ENCODE assay signal across 8 cellular contexts in the genomic region with DNA sequence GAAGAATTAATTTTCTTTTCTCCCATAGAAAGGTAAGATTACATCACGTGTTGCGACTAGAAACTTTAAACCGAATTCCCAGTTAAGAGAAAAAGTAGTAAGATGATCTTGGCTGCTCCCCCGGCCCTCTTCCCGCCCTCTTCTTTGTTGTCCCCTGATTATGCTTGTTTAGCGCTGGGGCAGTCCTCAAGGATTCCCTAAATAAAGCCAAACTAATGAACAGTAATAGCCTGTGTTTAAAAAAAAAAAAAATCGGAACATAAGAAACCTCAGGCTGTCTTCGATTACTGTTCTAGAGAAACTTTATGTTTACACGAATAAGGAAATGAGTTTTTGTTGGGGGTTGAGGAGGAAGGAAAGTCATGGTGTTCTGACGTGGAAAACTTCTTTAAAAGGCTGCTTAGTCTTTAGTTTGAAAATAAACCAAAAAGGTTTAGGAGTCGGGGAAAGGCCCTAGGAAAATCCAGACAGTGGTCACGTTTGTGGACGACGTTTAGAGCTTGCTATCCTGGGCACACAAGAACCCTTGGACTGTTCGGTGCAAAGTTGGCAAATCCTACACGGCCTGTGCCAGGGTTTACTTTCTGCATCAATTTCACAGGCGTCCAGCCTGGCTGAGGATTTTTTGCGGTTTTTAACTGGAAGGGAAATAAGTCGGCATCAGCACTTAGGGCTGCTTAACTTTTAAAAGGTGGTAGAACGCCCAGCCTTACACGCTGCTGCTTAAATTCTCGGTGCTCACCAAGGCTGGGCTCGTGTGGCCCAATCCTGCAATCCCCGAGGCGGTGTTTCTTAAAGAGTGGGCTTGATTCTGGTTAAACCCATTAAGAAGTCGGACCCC.
DNase-seq lines count a peak whose midpoint lies in the region; TF ChIP-seq lines count a peak whose summit lies in the region.

No MANE protein-coding gene starts in this region.

- H3K27ac Mint-ChIP-seq in T-helper 2 cell treated with Interferon-gamma antibody and Interleukin-4, amounts not matched to agents 5 μg/mL and 100 μg/mL, for 36 hours, result peak overlapping the region; percentile 98

- peak overlapping the region; percentile 96 for H3K4me3 ChIP-seq in HUES48 (ENCODE audit: low read depth, low read length)

- peak overlapping the region; percentile 91 for H3K9ac ChIP-seq in HUES48 (ENCODE audit: low read depth, low read length)

- H3K4me1 Mint-ChIP-seq in T-helper 2 cell treated with Interferon-gamma antibody and Interleukin-4, amounts not matched to agents 5 μg/mL and 100 μg/mL, for 36 hours (ENCODE audit: low read depth), result peaks cover 44% of the 10 kb centered on the region

- H3K27me3 ChIP-seq in HUES48 (ENCODE audit: control insufficient read depth, insufficient read depth, low read length), result no peaks in the 10 kb centered on the region

- H3K4me1 ChIP-seq in HUES48 (ENCODE audit: control insufficient read depth, insufficient read depth, low read length), result peaks cover 30% of the 10 kb centered on the region

- no peaks in the 10 kb centered on the region for H3K9me3 ChIP-seq in HUES48 (ENCODE audit: control insufficient read depth, insufficient read depth, low read length)

- H3K9me3 Mint-ChIP-seq in T-helper 2 cell treated with Interferon-gamma antibody and Interleukin-4, amounts not matched to agents 5 μg/mL and 100 μg/mL, for 36 hours, result no peaks in the 10 kb centered on the region

- DNase-seq in T-helper 2 cell treated with Interferon-gamma antibody and Interleukin-4, amounts not matched to agents 5 μg/mL and 100 μg/mL, for 36 hours (ENCODE audit: low spot score), result peak; percentile 55
- DNase-seq in central memory CD4-positive, alpha-beta T cell, result peak; percentile 12
- DNase-seq in kidney glomerular epithelial cell (lab: John Stamatoyannopoulos, UW), result peak; percentile 28
- DNase-seq in stimulated activated CD4-positive, alpha-beta T cell treated with anti-CD3 and anti-CD28 coated beads, Interleukin-12 subunit alpha, Interleukin-12 subunit beta, amount 100 ng/mL, for 4 hours, result peak; percentile 29
- no peak for DNase-seq in NCI-H774 (lab: John Stamatoyannopoulos, UW)
- DNase-seq in NCI-H128 (lab: John Stamatoyannopoulos, UW; ENCODE audit: unreplicated experiment), result no peak

- H3K27ac ChIP-seq in C4-2B, result peak overlapping the region; percentile 82
- peak overlapping the region; percentile 98 for H3K27ac ChIP-seq in HUES48 (ENCODE audit: low read depth, low read length)

- no peak for TF ChIP-seq CTCF in C4-2B (conservative IDR thresholded peaks at IDR 0.05)

- peak overlapping the region; percentile 98 for H3K4me3 Mint-ChIP-seq in T-helper 2 cell treated with Interferon-gamma antibody and Interleukin-4, amounts not matched to agents 5 μg/mL and 100 μg/mL, for 36 hours

- no peaks in the 10 kb centered on the region for H3K27me3 Mint-ChIP-seq in T-helper 2 cell treated with Interferon-gamma antibody and Interleukin-4, amounts not matched to agents 5 μg/mL and 100 μg/mL, for 36 hours (ENCODE audit: low read depth)

- peaks cover 13% of the 10 kb centered on the region for H3K36me3 Mint-ChIP-seq in T-helper 2 cell treated with Interferon-gamma antibody and Interleukin-4, amounts not matched to agents 5 μg/mL and 100 μg/mL, for 36 hours (ENCODE audit: low read depth)

- H3K36me3 ChIP-seq in HUES48 (ENCODE audit: control insufficient read depth, insufficient read depth, low read length), result no peaks in the 10 kb centered on the region

Comparison
In these comparisons a context has a peak if more than half of its experiments do, and no peak if none do; other contexts are left out.
1. DNase-seq: peak in T-helper 2 cell treated with Interferon-gamma antibody and Interleukin-4, amounts not matched to agents 5 μg/mL and 100 μg/mL, for 36 hours (single experiment), central memory CD4-positive, alpha-beta T cell (single experiment), kidney glomerular epithelial cell (single experiment) and stimulated activated CD4-positive, alpha-beta T cell treated with anti-CD3 and anti-CD28 coated beads, Interleukin-12 subunit alpha, Interleukin-12 subunit beta, amount 100 ng/mL, for 4 hours (single experiment); none in NCI-H774 (single experiment) and NCI-H128 (single experiment).